In genomic region chr1:179263121-179263520, GRCh38 we compare ENCODE assay signal across 22 cellular contexts.
"Had no signal": no experiment of that assay in that cellular context is flagged by ENCODE, and none has a peak within 500 bp of the region (broad histone marks: within the 10 kb centered on the region; RNA-seq: fewer than 3 reads in every experiment).

No MANE protein-coding gene starts in this region.

- ATAC-seq: esophagus mucosa; gastrocnemius medialis; left lobe of liver; natural killer cell treated with Interleukin-12 subunit alpha and Interleukin-12 subunit beta and Interleukin-15 and Interleukin-18, amount 100 ng/mL, for 72 hours; sciatic nerve; stimulated activated effector memory CD8-positive, alpha-beta T cell treated with anti-CD3 and anti-CD28 coated beads, Interleukin-12 subunit alpha, Interleukin-12 subunit beta, amount 100 ng/mL, for 72 hours; stimulated activated naive CD8-positive, alpha-beta T cell treated with anti-CD3 and anti-CD28 coated beads, Interleukin-15, Interleukin-2, amounts not matched to agents 100 U/mL and 50 U/mL, for 24 hours had no signal

- H3K9me3 ChIP-seq: gastrocnemius medialis, prostate gland, right atrium auricular region, testis, tibial artery had no signal

- H3K4me3 ChIP-seq: dorsolateral prefrontal cortex, gastrocnemius medialis, lung, prostate gland, right atrium auricular region, testis, tibial artery had no signal

- H3K27ac ChIP-seq: dorsolateral prefrontal cortex, epithelial cell of prostate, gastrocnemius medialis, right atrium auricular region, testis, tibial artery had no signal

- DNase-seq: dorsolateral prefrontal cortex; effector CD8-positive, alpha-beta T cell; endodermal cell; foreskin fibroblast; gastrocnemius medialis; head of caudate nucleus; naive B cell; stimulated activated CD4-positive, alpha-beta T cell treated with anti-CD3 and anti-CD28 coated beads, Interleukin-2, amount 100 ng/mL, for 24 hours; stimulated activated CD4-positive, alpha-beta T cell treated with anti-CD3 and anti-CD28 coated beads, Interleukin-4, amount 100 ng/mL, for 24 hours; stimulated activated naive CD8-positive, alpha-beta T cell treated with anti-CD3 and anti-CD28 coated beads, Interleukin-15, Interleukin-2, amounts not matched to agents 100 U/mL and 50 U/mL, for 24 hours; substantia nigra; testis; tibial artery had no signal

- H3K27me3 ChIP-seq: dorsolateral prefrontal cortex, gastrocnemius medialis, right atrium auricular region, testis, tibial artery had no signal

- H3K36me3 ChIP-seq: gastrocnemius medialis, prostate gland, right atrium auricular region, tibial artery had no signal

- H3K4me1 ChIP-seq: gastrocnemius medialis, prostate gland, right atrium auricular region, testis, tibial artery had no signal
